Comparison of ENCODE assay signal across 6 cellular contexts in genomic region chr2:68895981-68896380, GRCh38. TPM values are rescaled to one million over a fixed set of nuclear protein-coding genes. Genes with fewer than 3 reads are reported as not detected.
"Had no signal": no experiment of that assay in that cellular context is flagged by ENCODE, and none has a peak within 500 bp of the region (broad histone marks: within the 10 kb centered on the region; RNA-seq: fewer than 3 reads in every experiment).

No MANE protein-coding gene starts in this region.

RNA-seq across cellular contexts. Expression of gene BMP10, which starts 24.8 kb away (rescaled TPM):
- polyA plus RNA-seq: endothelial cell of umbilical vein, esophagus, fibroblast of lung, foreskin keratinocyte, heart left ventricle had no signal

RNA-seq across cellular contexts. Expression of gene GKN2, which starts 56.7 kb away (rescaled TPM):
- polyA plus RNA-seq: endothelial cell of umbilical vein, fibroblast of lung, foreskin keratinocyte, heart left ventricle, heart right ventricle had no signal
